ENCODE assay signal across 20 cellular contexts in genomic region chr6:142893088-142893487, GRCh38. TPM values are rescaled to one million over a fixed set of nuclear protein-coding genes. Genes with fewer than 3 reads are reported as not detected.
DNase-seq lines count a peak whose midpoint lies in the region; ATAC-seq and TF ChIP-seq lines count a peak whose summit lies in the region.
"Had no signal": no experiment of that assay in that cellular context is flagged by ENCODE, and none has a peak within 500 bp of the region (broad histone marks: within the 10 kb centered on the region; RNA-seq: fewer than 3 reads in every experiment).

No MANE protein-coding gene starts in this region.

- H3K4me1 Mint-ChIP-seq in MCF 10A (ENCODE audit: insufficient read depth, unreplicated experiment) (peaks cover 21% of the 10 kb centered on the region), T-helper 17 cell (peaks cover 47% of the 10 kb centered on the region)

- no peaks in the 10 kb centered on the region for H3K27me3 Mint-ChIP-seq in MCF 10A (ENCODE audit: insufficient read depth, unreplicated experiment)
- no peaks in the 10 kb centered on the region for H3K27me3 Mint-ChIP-seq in T-helper 17 cell

- H3K4me1 ChIP-seq in breast epithelium, result no peaks in the 10 kb centered on the region
- H3K4me1 ChIP-seq in skeletal muscle tissue (ENCODE audit: control insufficient read depth in 3 of 3, insufficient read depth in 3 of 3, low read length in 3 of 3), result peaks cover 11 to 34% (median 25%) of the 10 kb centered on the region in 3 donors
- H3K4me1 ChIP-seq in esophagus muscularis mucosa, result peaks cover 0 to 9% (median 5%) of the 10 kb centered on the region in 4 donors
- H3K4me1 ChIP-seq: tibial nerve had no signal

- H3K9me3 ChIP-seq in breast epithelium (no peaks in the 10 kb centered on the region), T-helper 17 cell (ENCODE audit: control insufficient read depth, low read length, poor library complexity, severe bottlenecking) (no peaks in the 10 kb centered on the region), skeletal muscle tissue (ENCODE audit: control insufficient read depth in 3 of 3, low read length in 3 of 3) (no peaks in the 10 kb centered on the region), esophagus muscularis mucosa (no peaks in the 10 kb centered on the region)
- H3K9me3 ChIP-seq: tibial nerve had no signal

- no peak for TF ChIP-seq EP300 in esophagus muscularis mucosa (IDR thresholded peaks at IDR 0.05)

- H3K27ac Mint-ChIP-seq in MCF 10A (ENCODE audit: low read depth, unreplicated experiment) (no peak overlapping the region), T-helper 17 cell (peak overlapping the region; percentile 99)
- H3K27ac Mint-ChIP-seq: T-helper 2 cell treated with Interferon-gamma antibody and Interleukin-4, amounts not matched to agents 5 μg/mL and 100 μg/mL, for 36 hours had no signal

- no peak for TF ChIP-seq CTCF in MCF 10A (IDR thresholded peaks at IDR 0.05; ENCODE audit: unreplicated experiment)
- no peak for TF ChIP-seq CTCF in breast epithelium (IDR thresholded peaks at IDR 0.05)
- no peak for TF ChIP-seq CTCF in fibroblast of pulmonary artery (IDR thresholded peaks at IDR 0.05; ENCODE audit: low read length, missing control alignments)
- TF ChIP-seq CTCF in esophagus muscularis mucosa (IDR thresholded peaks at IDR 0.05), result no peak

- no peaks in the 10 kb centered on the region for H3K27me3 ChIP-seq in breast epithelium
- H3K27me3 ChIP-seq in skeletal muscle tissue (ENCODE audit: control insufficient read depth in 3 of 3, insufficient read depth in 3 of 3, low read length in 3 of 3), result no peaks in the 10 kb centered on the region
- H3K27me3 ChIP-seq in esophagus muscularis mucosa, result no peaks in the 10 kb centered on the region
- H3K27me3 ChIP-seq: dorsolateral prefrontal cortex, tibial nerve had no signal

- no peaks in the 10 kb centered on the region for H3K36me3 Mint-ChIP-seq in MCF 10A (ENCODE audit: insufficient read depth, unreplicated experiment)
- peaks cover 4% of the 10 kb centered on the region for H3K36me3 Mint-ChIP-seq in T-helper 17 cell (ENCODE audit: low read depth)

- POLR2A ChIA-PET in MCF 10A (lab: Yijun Ruan, JAX), result interaction anchor here (1.1 to 2.3 kb wide), 3 partner anchors 8 to 54 kb away, joined by 3 to 9 read pairs (median 4); no protein-coding TSS in a partner anchor

- no peaks in the 10 kb centered on the region for H3K36me3 ChIP-seq in breast epithelium
- no peaks in the 10 kb centered on the region for H3K36me3 ChIP-seq in skeletal muscle tissue (ENCODE audit: control insufficient read depth in 3 of 3, insufficient read depth in 3 of 3, low read length in 3 of 3)
- H3K36me3 ChIP-seq in esophagus muscularis mucosa, result no peaks in the 10 kb centered on the region
- H3K36me3 ChIP-seq: tibial nerve had no signal

- intact Hi-C loops in MCF 10A (cut with micrococcal nuclease) (no loop called here), breast epithelium (cut with DNase I; ENCODE audit: low total_unique reads) (no loop called here), esophagus muscularis mucosa (cut with DNase I) (no loop called here)

- H3K27ac ChIP-seq in breast epithelium (no peak overlapping the region), skeletal muscle tissue (ENCODE audit: low read depth, low read length) (peak overlapping the region; percentile 57), esophagus muscularis mucosa (replicated peaks in 1 of 4) (no peak overlapping the region)
- H3K27ac ChIP-seq: C4-2B, dorsolateral prefrontal cortex, parathyroid adenoma, tibial nerve had no signal

- TF ChIP-seq POLR2A in breast epithelium (IDR thresholded peaks at IDR 0.05) (no peak), esophagus muscularis mucosa (IDR thresholded peaks at IDR 0.05; ENCODE audit: low read depth) (no peak)

- BruUV-seq in MCF 10A (replicated peaks; lab: Mats Ljungman, UMichigan), result no TSS peak

- H3K4me3 Mint-ChIP-seq in MCF 10A (ENCODE audit: unreplicated experiment) (no peak overlapping the region), T-helper 17 cell (no peak overlapping the region)
- H3K4me3 Mint-ChIP-seq: T-helper 2 cell treated with Interferon-gamma antibody and Interleukin-4, amounts not matched to agents 5 μg/mL and 100 μg/mL, for 36 hours had no signal

- DNase-seq in MCF 10A (ENCODE audit: unreplicated experiment) (peak; percentile 48), breast epithelium (ENCODE audit: low spot score in 2 of 2) (no peak), T-helper 17 cell (no peak), fibroblast of pulmonary artery (ENCODE audit: low read depth) (peak; percentile 74), MV-4-11 (lab: John Stamatoyannopoulos, UW) (no peak), esophagus muscularis mucosa (ENCODE audit: extremely low spot score) (no peak), SKM-1 treated with dmso at 0.1 percent for 144 hours (lab: John Stamatoyannopoulos, UW; ENCODE audit: unreplicated experiment) (no peak)
- DNase-seq: 8988T; activated effector memory CD4-positive, alpha-beta T cell treated with Interleukin-2 at 50 U/mL for 16 hours; aorta; DMS53; dorsolateral prefrontal cortex; NCI-H2171; NCI-H82 had no signal

- ATAC-seq in T-helper 17 cell, result no peak
- ATAC-seq: left lobe of liver had no signal

- H3K9ac ChIP-seq in skeletal muscle tissue (ENCODE audit: low read depth in 1 of 3, low read length in 3 of 3), result peak overlapping the region; percentile 63 to 73 (median 68)
- H3K9ac ChIP-seq: parathyroid adenoma had no signal

- H3K4me3 ChIP-seq in breast epithelium (no peak overlapping the region), fibroblast of pulmonary artery (replicated peaks; ENCODE audit: low read depth, low read length) (no peak overlapping the region), skeletal muscle tissue (ENCODE audit: low read length in 3 of 3) (peak overlapping the region; percentile 31 to 67 (median 56)), esophagus muscularis mucosa (no peak overlapping the region)
- H3K4me3 ChIP-seq: dorsolateral prefrontal cortex, tibial nerve had no signal

- WGBS in esophagus muscularis mucosa, result 84% methylated on average over 4 of the region's 4 CpGs

- CTCF ChIA-PET in MCF 10A (lab: Yijun Ruan, JAX), result no interaction called here

- H3K9me3 Mint-ChIP-seq in MCF 10A (ENCODE audit: unreplicated experiment), result peaks cover 7% of the 10 kb centered on the region
- H3K9me3 Mint-ChIP-seq: T-helper 2 cell treated with Interferon-gamma antibody and Interleukin-4, amounts not matched to agents 5 μg/mL and 100 μg/mL, for 36 hours had no signal

RNA-seq across cellular contexts. Expression of gene HIVEP2, which starts 51.9 kb away (rescaled TPM):
- total RNA-seq in MCF 10A (2022) (22.5 and 23.6 TPM in 2 replicates), breast epithelium (10 to 100 TPM; 20.6 to 25.0 (median 23.9) TPM), T-helper 17 cell (10 to 100 TPM; 73.6 to 78.6 TPM), skeletal muscle tissue (17.7 TPM), esophagus muscularis mucosa (10 to 100 TPM; 20.3 to 29.3 (median 22.1) TPM)

Comparison
In these comparisons a context has a peak if more than half of its experiments do, and no peak if none do; other contexts are left out.
1. DNase-seq: peak in MCF 10A (single experiment) and fibroblast of pulmonary artery (single experiment); none in breast epithelium (0 of 2), T-helper 17 cell (0 of 3), MV-4-11 (single experiment), esophagus muscularis mucosa (single experiment) and SKM-1 treated with dmso at 0.1 percent for 144 hours (single experiment).
2. H3K4me3 ChIP-seq: peak in skeletal muscle tissue (3 of 3); none in breast epithelium (0 of 3), fibroblast of pulmonary artery (single experiment) and esophagus muscularis mucosa (0 of 4).